In genomic region chr3:152314677-152315353, GRCh38 we compare ENCODE assay signal across 11 cellular contexts. TPM values are rescaled to one million over a fixed set of nuclear protein-coding genes. Genes with fewer than 3 reads are reported as not detected.
DNase-seq lines count a peak whose midpoint lies in the region; ATAC-seq, FAIRE-seq and TF ChIP-seq lines count a peak whose summit lies in the region.
"Had no signal": no experiment of that assay in that cellular context is flagged by ENCODE, and none has a peak within 500 bp of the region (broad histone marks: within the 10 kb centered on the region; RNA-seq: fewer than 3 reads in every experiment).

No MANE protein-coding gene starts in this region.

- intact Hi-C loops in sciatic nerve (cut with DNase I) = no loop called here

- H3K4me1 Mint-ChIP-seq in glutamatergic neuron (ENCODE audit: low read depth, unreplicated experiment) = peaks cover 20% of the 10 kb centered on the region

- no peak for DNase-seq in GM12892 (ENCODE audit: insufficient read length)
- DNase-seq in SK-N-MC (ENCODE audit: low read depth, low spot score) = no peak
- DNase-seq in glutamatergic neuron = no peak
- DNase-seq in sciatic nerve (ENCODE audit: low spot score) = no peak
- no peak for DNase-seq in NCI-H524 (lab: John Stamatoyannopoulos, UW)
- no peak for DNase-seq in RWPE1 (ENCODE audit: low spot score)
- DNase-seq: DMS153, NCI-H187 treated with DMSO at 0.1 percent for 48 hours, retina had no signal

- H3K9me3 Mint-ChIP-seq in glutamatergic neuron (ENCODE audit: unreplicated experiment) = no peaks in the 10 kb centered on the region

- no peaks in the 10 kb centered on the region for H3K27me3 Mint-ChIP-seq in glutamatergic neuron (ENCODE audit: unreplicated experiment)

- peak; percentile 69 for FAIRE-seq in GM12892 (lab: Jason Lieb, UNC)

- POLR2A ChIA-PET in RWPE1 (lab: Yijun Ruan, JAX; ENCODE audit: low non-redundant PET) = no interaction called here

- CTCF ChIA-PET in RWPE1 (lab: Yijun Ruan, JAX) = interaction anchor here (0.6 kb wide), 1 partner anchor 647 kb away, joined by 3 read pairs; no protein-coding TSS in a partner anchor

- peak; percentile 85 for ATAC-seq in sciatic nerve
- ATAC-seq in GM21723 (IDR thresholded peaks at IDR 0.05; ENCODE audit: unreplicated experiment) = no peak
- no peak for ATAC-seq in HG03039 (IDR thresholded peaks at IDR 0.05; ENCODE audit: unreplicated experiment)

- peaks cover 46% of the 10 kb centered on the region for H3K36me3 ChIP-seq in SK-N-MC (ENCODE audit: insufficient read depth, low read length)

- H3K9ac ChIP-seq in SK-N-MC (ENCODE audit: insufficient read length) = no peak overlapping the region

- no peak overlapping the region for H3K4me3 ChIP-seq in SK-N-MC

- TF ChIP-seq CTCF in glutamatergic neuron (IDR thresholded peaks at IDR 0.05; ENCODE audit: partially characterized antibody, unreplicated experiment) (no peak), RWPE1 (conservative IDR thresholded peaks at IDR 0.05; ENCODE audit: low read depth) (no peak)

- H3K27ac ChIP-seq in SK-N-MC (peak overlapping the region; percentile 32; the same call in 1 of the 2 replicates), RWPE1 (no peak overlapping the region)

- H3K36me3 Mint-ChIP-seq in glutamatergic neuron (ENCODE audit: unreplicated experiment) = no peaks in the 10 kb centered on the region

- H3K4me3 Mint-ChIP-seq in glutamatergic neuron (ENCODE audit: unreplicated experiment) = peak overlapping the region; percentile 50

- no peaks in the 10 kb centered on the region for H3K9me3 ChIP-seq in SK-N-MC (ENCODE audit: low read depth, low read length)

- no peak for TF ChIP-seq POLR2A in GM12892 (IDR thresholded peaks at IDR 0.05; ENCODE audit: low read depth, low read length)

- peak overlapping the region; percentile 10 for H3K27ac Mint-ChIP-seq in glutamatergic neuron (ENCODE audit: unreplicated experiment)

RNA-seq across cellular contexts. Expression of gene MBNL1, which starts 46.1 kb away (rescaled TPM):
- 140 TPM for polyA plus RNA-seq in GM12892 (2012; ENCODE audit: missing spikeins)
- total RNA-seq in glutamatergic neuron (ENCODE audit: unreplicated experiment) (36.6 TPM), sciatic nerve (215 TPM)
